In the genomic region with DNA sequence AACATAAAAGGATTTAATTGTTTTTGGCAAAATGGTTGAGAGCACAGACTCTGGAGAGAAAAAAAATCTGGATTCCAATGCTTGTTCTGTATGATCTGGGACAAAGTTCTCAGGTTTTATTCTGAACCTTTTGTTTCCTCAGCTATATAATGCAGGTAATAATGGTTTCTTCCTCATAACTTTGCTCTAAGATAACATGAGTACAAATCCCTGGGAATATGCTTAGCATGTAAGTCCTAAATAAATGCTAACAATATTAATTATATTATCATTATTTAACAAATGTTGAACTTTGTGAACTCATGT, we compare ENCODE assay signal across 20 cellular contexts. TPM values are rescaled to one million over a fixed set of nuclear protein-coding genes. Genes with fewer than 3 reads are reported as not detected.
DNase-seq lines count a peak whose midpoint lies in the region; ATAC-seq, FAIRE-seq and TF ChIP-seq lines count a peak whose summit lies in the region.
"Had no signal": no experiment of that assay in that cellular context is flagged by ENCODE, and none has a peak within 500 bp of the region (broad histone marks: within the 10 kb centered on the region; RNA-seq: fewer than 3 reads in every experiment).

No MANE protein-coding gene starts in this region.

- H3K4me1 ChIP-seq in smooth muscle cell (ENCODE audit: low read depth): no peaks in the 10 kb centered on the region
- H3K4me1 ChIP-seq: A549; BE2C; BLaER1 treated with 17β-estradiol and CSF1 and Interleukin-3, amounts not matched to agents 10 nM and 100 nM had no signal

- TF ChIP-seq CTCF in smooth muscle cell (IDR thresholded peaks at IDR 0.05; ENCODE audit: borderline replicate concordance, insufficient read depth, poor library complexity, severe bottlenecking): no peak

- no peak overlapping the region for H3K27ac ChIP-seq in smooth muscle cell (ENCODE audit: low read depth)
- H3K27ac ChIP-seq: A549; BLaER1 treated with 17β-estradiol and CSF1 and Interleukin-3, amounts not matched to agents 10 nM and 100 nM had no signal

- H3K79me2 ChIP-seq in smooth muscle cell (ENCODE audit: low read depth): no peaks in the 10 kb centered on the region

- no peaks in the 10 kb centered on the region for H4K20me1 ChIP-seq in smooth muscle cell (ENCODE audit: low read depth)
- H4K20me1 ChIP-seq: BLaER1 treated with 17β-estradiol and CSF1 and Interleukin-3, amounts not matched to agents 10 nM and 100 nM had no signal

- peak; percentile 80 for ATAC-seq in left colon

- H3K27me3 ChIP-seq in smooth muscle cell (ENCODE audit: low read depth): no peaks in the 10 kb centered on the region
- H3K27me3 ChIP-seq: BE2C; BLaER1 treated with 17β-estradiol and CSF1 and Interleukin-3, amounts not matched to agents 10 nM and 100 nM had no signal

- H2AFZ ChIP-seq in smooth muscle cell (ENCODE audit: low read depth): no peak overlapping the region
- H2AFZ ChIP-seq: GM23338 had no signal

- H3K9me3 ChIP-seq in smooth muscle cell (replicated peaks; ENCODE audit: low read depth): no peaks in the 10 kb centered on the region
- H3K9me3 ChIP-seq: A549; BE2C; BLaER1 treated with 17β-estradiol and CSF1 and Interleukin-3, amounts not matched to agents 10 nM and 100 nM had no signal

- peak; percentile 81 for FAIRE-seq in colon (lab: Jason Lieb, UNC)
- FAIRE-seq: A549, GM12891 had no signal

- no peaks in the 10 kb centered on the region for H3K36me3 ChIP-seq in smooth muscle cell (ENCODE audit: low read depth)
- H3K36me3 ChIP-seq: BE2C; BLaER1 treated with 17β-estradiol and CSF1 and Interleukin-3, amounts not matched to agents 10 nM and 100 nM had no signal

- H3F3A ChIP-seq in smooth muscle cell (ENCODE audit: low read depth): no peaks in the 10 kb centered on the region

- H3K9ac ChIP-seq in smooth muscle cell (ENCODE audit: low read depth): no peak overlapping the region
- H3K9ac ChIP-seq: BLaER1 treated with 17β-estradiol and CSF1 and Interleukin-3, amounts not matched to agents 10 nM and 100 nM had no signal

- DNase-seq in left colon: no peak
- no peak for DNase-seq in smooth muscle cell (lab: John Stamatoyannopoulos, UW; ENCODE audit: unreplicated experiment)
- no peak for DNase-seq in NCI-H128 (lab: John Stamatoyannopoulos, UW; ENCODE audit: unreplicated experiment)
- DNase-seq in stimulated activated CD8-positive, alpha-beta memory T cell treated with anti-CD3 and anti-CD28 coated beads, Interleukin-4, amount 100 ng/mL, for 48 hours: no peak
- no peak for DNase-seq in SHP77 treated with DMSO at 0.1 percent for 48 hours (lab: John Stamatoyannopoulos, UW)
- DNase-seq: 8988T; BE2C; Calu3; CD4-positive, alpha-beta T cell; GF-D8; H9 had no signal

- no peak overlapping the region for H3K4me2 ChIP-seq in smooth muscle cell
- H3K4me2 ChIP-seq: A549; BLaER1 treated with 17β-estradiol and CSF1 and Interleukin-3, amounts not matched to agents 10 nM and 100 nM; GM23338 had no signal

- H3K4me3 ChIP-seq in smooth muscle cell: peak overlapping the region; percentile 32
- H3K4me3 ChIP-seq: A549; BLaER1 treated with 17β-estradiol and CSF1 and Interleukin-3, amounts not matched to agents 10 nM and 100 nM; GM23338 had no signal

- intact Hi-C loops in left colon (cut with DNase I, micrococcal nuclease): loop anchor here in 1 of 2 donors (10.0 kb wide), 2 partner anchors 1224 to 1334 kb away; no protein-coding TSS in a partner anchor

RNA-seq across cellular contexts. Expression of a gene that starts 44.5 kb away (rescaled TPM):
- total RNA-seq in left colon (1 to 10 TPM; 1.4 TPM), smooth muscle cell (1.9 TPM in 1 of 2 replicates, not detected in the other)
- polyA plus RNA-seq in smooth muscle cell: 1.00 TPM in 1 of 2 replicates, not detected in the other
- total RNA-seq: G401 had no signal
- polyA plus RNA-seq: CD14-positive monocyte had no signal

RNA-seq across cellular contexts. Expression of a gene that starts 49.7 kb away (rescaled TPM):
- total RNA-seq in left colon (not detected), smooth muscle cell (not detected in 2 replicates)
- not detected in 2 replicates for polyA plus RNA-seq in smooth muscle cell
- total RNA-seq: Calu3; CD4-positive, alpha-beta T cell; Daoy; G401; GM23338; H4; H9 had no signal
- polyA plus RNA-seq: A549, CD14-positive monocyte, GM23338 had no signal
